1 cellular context compared by ENCODE assay signal in genomic region chr15:90954712-90955671, GRCh38.
TF ChIP-seq lines count a peak whose summit lies in the region.

TSS of gene RCCD1 (plus strand) at chr15:90954884. CDS start at chr15:90956735, 1,851 bp downstream.

TF ChIP-seq in K562, 482 proteins besides CTCF, POLR2A, EP300 and RAD21 (continued from another document and continues in another):
- TF ChIP-seq ZBTB49 (CRISPR knock-in tag; IDR thresholded peaks at IDR 0.05; ENCODE audit: borderline replicate concordance) (no peak), CCNT2 (IDR thresholded peaks at IDR 0.05; ENCODE audit: borderline replicate concordance, extremely low read depth, insufficient read length, low read depth, low read length) (peak; percentile 76), KAT7 (CRISPR knock-in tag; IDR thresholded peaks at IDR 0.05; ENCODE audit: borderline replicate concordance) (peak; percentile 98; the same call in 1 of the 2 replicates), PHF21A (IDR thresholded peaks at IDR 0.05; ENCODE audit: borderline replicate concordance, low read depth) (peak; percentile 28; the same call in 1 of the 2 replicates), E2F6 (IDR thresholded peaks at IDR 0.05; ENCODE audit: borderline replicate concordance in 1 of 2, extremely low read depth in 1 of 2, insufficient read depth in 1 of 2, insufficient read length in 1 of 2, low read depth in 1 of 2, low read length in 1 of 2, poor library complexity in 1 of 2, severe bottlenecking in 1 of 2) (peak; percentile 92 to 99), ZBTB7A (IDR thresholded peaks at IDR 0.05; ENCODE audit: borderline replicate concordance, control insufficient read depth, low read depth, low read length) (no peak; the same call in 1 of the 2 replicates), CTBP1 (IDR thresholded peaks at IDR 0.05; ENCODE audit: borderline replicate concordance) (peak; percentile 69; the same call in 1 of the 2 replicates), KLF6 (CRISPR knock-in tag; IDR thresholded peaks at IDR 0.05; ENCODE audit: borderline replicate concordance) (peak; percentile 85), TAF7 (tag; IDR thresholded peaks at IDR 0.05) (peak; percentile 77; the same call in 1 of the 2 replicates), SAP30 (IDR thresholded peaks at IDR 0.05; ENCODE audit: borderline replicate concordance, insufficient read depth, low read depth, low read length, poor library complexity, severe bottlenecking) (peak; percentile 96), FOXP4 (CRISPR knock-in tag; IDR thresholded peaks at IDR 0.05; ENCODE audit: borderline replicate concordance) (0 out of 2 replicates have a peak, but pooled peaks have one; percentile 9), CLOCK (CRISPR knock-in tag; IDR thresholded peaks at IDR 0.05; ENCODE audit: borderline replicate concordance) (no peak; the same call in 1 of the 2 replicates), TFAP4 (CRISPR knock-in tag; IDR thresholded peaks at IDR 0.05; ENCODE audit: borderline replicate concordance) (peak; percentile 97), HES1 (IDR thresholded peaks at IDR 0.05; ENCODE audit: low read depth) (peak; percentile 91), E2F8 (IDR thresholded peaks at IDR 0.05; ENCODE audit: low read depth, partially characterized antibody) (peak; percentile 51), IRF9 (tag; IDR thresholded peaks at IDR 0.05) (no peak), SRF (CRISPR knock-in tag; IDR thresholded peaks at IDR 0.05) (peak in 1 of 2 experiments; percentile 64; a peak in 2 of 4 replicates), CHD1 (IDR thresholded peaks at IDR 0.05; ENCODE audit: low read length) (peak; percentile 98), ETV1 (tag; conservative IDR thresholded peaks at IDR 0.05; ENCODE audit: low read depth) (peak; percentile 71), THAP7 (CRISPR knock-in tag; IDR thresholded peaks at IDR 0.05) (peak; percentile 80; the same call in 1 of the 2 replicates), ZNF121 (CRISPR knock-in tag; conservative IDR thresholded peaks at IDR 0.05) (peak; percentile 95), PHF20 (IDR thresholded peaks at IDR 0.05; ENCODE audit: partially characterized antibody) (peak; percentile 79), ZBED1 (IDR thresholded peaks at IDR 0.05) (0 out of 2 replicates have a peak, but pooled peaks have one; percentile 35), FOS (IDR thresholded peaks at IDR 0.05; ENCODE audit: extremely low read depth, insufficient read length) (peak; percentile 67), HOMEZ (CRISPR knock-in tag; IDR thresholded peaks at IDR 0.05) (no peak), C11orf30 (IDR thresholded peaks at IDR 0.05; ENCODE audit: low read depth) (0 out of 2 replicates have a peak, but pooled peaks have one; percentile 8), ZKSCAN1 (IDR thresholded peaks at IDR 0.05; ENCODE audit: low read depth, low read length) (peak; percentile 40; the same call in 1 of the 2 replicates), CEBPG (CRISPR knock-in tag; IDR thresholded peaks at IDR 0.05) (0 out of 2 replicates have a peak, but pooled peaks have one; percentile 17), CEBPG (tag; conservative IDR thresholded peaks at IDR 0.05 in 1 of 2, IDR thresholded peaks at IDR 0.05 in 1 of 2) (no peak), ZNF175 (CRISPR knock-in tag; IDR thresholded peaks at IDR 0.05; ENCODE audit: low read depth) (peak; percentile 56; the same call in 1 of the 2 replicates), POLR2AphosphoS5 (IDR thresholded peaks at IDR 0.05; ENCODE audit: control insufficient read depth, insufficient read depth, low read depth, low read length) (peak; percentile 32), NR2C1 (IDR thresholded peaks at IDR 0.05) (peak; percentile 36), NR2C1 (tag; IDR thresholded peaks at IDR 0.05) (peak; percentile 36), ETV5 (CRISPR knock-in tag; IDR thresholded peaks at IDR 0.05; ENCODE audit: low read depth) (peak; percentile 92), PREB (CRISPR knock-in tag; IDR thresholded peaks at IDR 0.05) (no peak), FOXJ2 (tag; IDR thresholded peaks at IDR 0.05) (no peak), ERF (CRISPR knock-in tag; IDR thresholded peaks at IDR 0.05) (peak; percentile 81; the same call in 1 of the 2 replicates), FOXK2 (conservative IDR thresholded peaks at IDR 0.05 in 1 of 2, IDR thresholded peaks at IDR 0.05 in 1 of 2; ENCODE audit: low read depth in 2 of 2) (peak; percentile 57 to 77; a peak in 3 of 4 replicates), RBM25 (IDR thresholded peaks at IDR 0.05; ENCODE audit: low read depth, low read length, severe bottlenecking) (peak; percentile 97), KAT2B (IDR thresholded peaks at IDR 0.05; ENCODE audit: low read depth, low read length) (no peak), PTBP1 (IDR thresholded peaks at IDR 0.05; ENCODE audit: low read depth, low read length) (peak; percentile 52; the same call in 1 of the 2 replicates), ZFPM2 (CRISPR knock-in tag; IDR thresholded peaks at IDR 0.05) (peak; percentile 11; the same call in 1 of the 2 replicates), PML (IDR thresholded peaks at IDR 0.05; ENCODE audit: low read length) (peak; percentile 66; the same call in 1 of the 2 replicates)
